In the genomic region with DNA sequence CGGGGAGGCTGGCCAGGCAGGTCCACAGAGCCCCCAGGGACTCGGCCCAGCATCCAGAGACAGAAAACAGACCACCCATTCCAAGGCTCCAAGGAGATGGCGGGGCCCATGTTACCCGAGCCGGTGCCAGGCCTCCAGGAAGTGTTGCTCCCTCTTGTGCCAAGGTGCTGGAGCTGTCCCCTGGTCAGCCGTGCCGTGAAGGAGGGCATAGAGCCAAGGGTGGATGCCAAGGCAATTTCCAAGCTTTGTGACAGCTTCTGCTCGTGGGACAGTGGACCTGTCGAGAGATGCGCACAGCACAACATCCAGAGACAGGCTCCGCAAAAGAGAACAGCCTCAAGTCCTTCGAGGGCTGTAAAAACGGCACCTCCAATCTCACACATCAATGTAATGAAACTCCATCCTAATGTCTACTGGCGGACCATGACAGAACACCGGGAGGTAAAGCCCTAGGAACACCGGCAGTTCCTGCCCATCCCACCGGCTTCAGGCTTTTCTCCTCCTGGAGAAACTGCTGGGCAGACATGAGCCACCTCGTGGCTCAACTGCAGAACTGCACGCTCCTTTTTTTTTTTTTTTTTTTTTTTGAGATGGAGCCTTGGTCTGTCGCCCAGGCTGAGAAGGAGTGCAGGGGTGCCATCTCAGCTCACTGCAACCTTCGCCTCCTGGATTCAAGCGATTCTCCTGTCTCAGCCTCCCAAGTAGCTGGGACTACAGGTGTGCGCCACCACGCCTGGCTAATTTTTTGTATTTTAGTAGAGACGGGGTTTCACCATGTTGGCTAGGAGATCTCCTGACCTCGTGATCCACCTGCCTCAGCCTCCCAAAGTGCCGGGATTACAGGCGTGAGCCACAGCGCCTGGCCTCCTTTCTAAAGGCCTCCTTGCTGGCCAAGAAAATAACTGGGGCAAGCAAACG, we compare ENCODE assay signal across 7 cellular contexts. TPM values are rescaled to one million over a fixed set of nuclear protein-coding genes. Genes with fewer than 3 reads are reported as not detected.
DNase-seq lines count a peak whose midpoint lies in the region; ATAC-seq, FAIRE-seq and TF ChIP-seq lines count a peak whose summit lies in the region.

No MANE protein-coding gene starts in this region.

- FAIRE-seq in kidney (lab: Jason Lieb, UNC) = no peak

- CTCF ChIA-PET in HEK293 (lab: Yijun Ruan, JAX) = interaction anchor here (0.6 to 3.1 kb wide), 12 partner anchors 11 to 774 kb away, joined by 3 to 14 read pairs (median 4); no protein-coding TSS in a partner anchor

- peak; percentile 71; the same call in 1 of the 2 replicates for TF ChIP-seq CTCF in HEK293 (tag by site-specific recombination; IDR thresholded peaks at IDR 0.05)
- peak in 2 of 3 donors; percentile 48 to 55 for TF ChIP-seq CTCF in breast epithelium (IDR thresholded peaks at IDR 0.05)
- peak; percentile 79 for TF ChIP-seq CTCF in kidney (IDR thresholded peaks at IDR 0.05; ENCODE audit: borderline replicate concordance, extremely low read depth, insufficient read depth)
- TF ChIP-seq CTCF in thyroid gland (IDR thresholded peaks at IDR 0.05) = peak; percentile 46 to 86 (median 70)

- TF ChIP-seq POLR2A in breast epithelium (IDR thresholded peaks at IDR 0.05) (no peak), thyroid gland (IDR thresholded peaks at IDR 0.05) (no peak)

- DNase-seq in DMS153 (lab: John Stamatoyannopoulos, UW) = peak; percentile 24
- peak; percentile 57 for DNase-seq in NT2/D1 (ENCODE audit: low read depth, low spot score)
- no peak for DNase-seq in breast epithelium (ENCODE audit: low spot score in 2 of 2)
- DNase-seq in kidney = peak; percentile 72
- peak; percentile 41 to 46 for DNase-seq in thyroid gland

- intact Hi-C loops in breast epithelium (cut with DNase I; ENCODE audit: low total_unique reads) (loop anchor here (5.0 kb wide), 1 partner anchor 68 kb away; a partner anchor contains a TSS), kidney (cut with DNase I) (loop anchor here (10.0 kb wide), 1 partner anchor 61 kb away; no protein-coding TSS in a partner anchor), thyroid gland (cut with DNase I) (loop anchor here (10.0 kb wide), 2 partner anchors 61 to 199 kb away; no protein-coding TSS in a partner anchor)

- H3K9ac ChIP-seq in NT2/D1 (ENCODE audit: insufficient read length, low read depth) = no peak overlapping the region
- no peak overlapping the region for H3K9ac ChIP-seq in kidney (ENCODE audit: low read length in 2 of 2)

- WGBS in thyroid gland, 2 donors = 56 to 57% methylated on average over 23 to 30 of the region's 30 CpGs

- H3K9me3 ChIP-seq in HEK293 (ENCODE audit: control insufficient read depth, insufficient read depth, low read depth, low read length) = no peaks in the 10 kb centered on the region
- no peaks in the 10 kb centered on the region for H3K9me3 ChIP-seq in NT2/D1 (ENCODE audit: insufficient read depth, low read length)
- no peaks in the 10 kb centered on the region for H3K9me3 ChIP-seq in breast epithelium
- no peaks in the 10 kb centered on the region for H3K9me3 ChIP-seq in kidney (ENCODE audit: control insufficient read depth in 1 of 2, low read length in 2 of 2)
- H3K9me3 ChIP-seq in thyroid gland = no peaks in the 10 kb centered on the region

- H3K4me1 ChIP-seq in HEK293 (ENCODE audit: control insufficient read depth, insufficient read depth, low read length) (no peaks in the 10 kb centered on the region; the same call in 1 of the 2 replicates), NT2/D1 (ENCODE audit: insufficient read depth, insufficient read length) (peaks cover 4% of the 10 kb centered on the region), breast epithelium (no peaks in the 10 kb centered on the region), kidney (ENCODE audit: control insufficient read depth in 1 of 2, insufficient read depth in 1 of 2, low read depth in 1 of 2, low read length in 2 of 2) (no peaks in the 10 kb centered on the region), thyroid gland (peaks cover 3 to 5% of the 10 kb centered on the region in 2 donors)

- no peak overlapping the region for H3K4me3 ChIP-seq in HEK293 (ENCODE audit: low read depth, low read length)
- no peak overlapping the region for H3K4me3 ChIP-seq in NT2/D1 (ENCODE audit: insufficient read length, low read depth)
- H3K4me3 ChIP-seq in breast epithelium = no peak overlapping the region
- no peak overlapping the region for H3K4me3 ChIP-seq in kidney (ENCODE audit: low read length in 2 of 2)
- H3K4me3 ChIP-seq in thyroid gland (replicated peaks in 1 of 3) = no peak overlapping the region

- H3K27me3 ChIP-seq in NT2/D1 (ENCODE audit: insufficient read depth, insufficient read length) (no peaks in the 10 kb centered on the region), breast epithelium (no peaks in the 10 kb centered on the region), thyroid gland (no peaks in the 10 kb centered on the region)

- ATAC-seq in HG03520 (IDR thresholded peaks at IDR 0.05; ENCODE audit: unreplicated experiment) = no peak

- H3K36me3 ChIP-seq in HEK293 (ENCODE audit: control insufficient read depth in 2 of 2, insufficient read depth in 1 of 2, low read length in 2 of 2) (peaks cover 4 to 8% of the 10 kb centered on the region in 2 experiments; a peak in 2 of 3 replicates), NT2/D1 (ENCODE audit: insufficient read depth, insufficient read length, low read length) (peaks cover 10% of the 10 kb centered on the region), breast epithelium (no peaks in the 10 kb centered on the region), kidney (ENCODE audit: control insufficient read depth in 1 of 2, insufficient read depth in 2 of 2, low read length in 2 of 2) (peaks cover 5 to 7% of the 10 kb centered on the region in 2 donors), thyroid gland (no peaks in the 10 kb centered on the region)

- POLR2A ChIA-PET in HEK293 (lab: Yijun Ruan, JAX) = interaction anchor here (0.7 kb wide), 1 partner anchor 160 kb away, joined by 4 read pairs; no protein-coding TSS in a partner anchor

- H3K27ac ChIP-seq in HEK293 (ENCODE audit: extremely low read depth, low read depth, low read length) = no peak overlapping the region
- H3K27ac ChIP-seq in breast epithelium = no peak overlapping the region
- no peak overlapping the region for H3K27ac ChIP-seq in kidney (ENCODE audit: low read depth in 2 of 2, low read length in 2 of 2)
- H3K27ac ChIP-seq in thyroid gland = no peak overlapping the region

TF ChIP-seq in HEK293, 187 proteins besides CTCF, POLR2A, EP300 and RAD21 (continues in another document):
- TF ChIP-seq ZNF626 (tag by site-specific recombination; IDR thresholded peaks at IDR 0.05) = no peak
- TF ChIP-seq IKZF3 (tag by site-specific recombination; IDR thresholded peaks at IDR 0.05) = peak; percentile 72
- no peak for TF ChIP-seq ZNF184 (tag by site-specific recombination; IDR thresholded peaks at IDR 0.05)
- TF ChIP-seq SCRT2 (tag by site-specific recombination; IDR thresholded peaks at IDR 0.05) = 0 out of 2 replicates have a peak, but pooled peaks have one; percentile 24
- TF ChIP-seq, protein P1, sequence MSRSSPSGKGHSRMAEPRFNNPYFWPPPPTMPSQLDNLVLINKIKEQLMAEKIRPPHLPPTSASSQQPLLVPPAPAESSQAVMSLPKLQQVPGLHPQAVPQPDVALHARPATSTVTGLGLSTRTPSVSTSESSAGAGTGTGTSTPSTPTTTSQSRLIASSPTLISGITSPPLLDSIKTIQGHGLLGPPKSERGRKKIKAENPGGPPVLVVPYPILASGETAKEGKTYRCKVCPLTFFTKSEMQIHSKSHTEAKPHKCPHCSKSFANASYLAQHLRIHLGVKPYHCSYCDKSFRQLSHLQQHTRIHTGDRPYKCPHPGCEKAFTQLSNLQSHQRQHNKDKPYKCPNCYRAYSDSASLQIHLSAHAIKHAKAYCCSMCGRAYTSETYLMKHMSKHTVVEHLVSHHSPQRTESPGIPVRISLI (tag by site-specific recombination; IDR thresholded peaks at IDR 0.05) = peak; percentile 94
- no peak for TF ChIP-seq YY2 (tag by site-specific recombination; IDR thresholded peaks at IDR 0.05)
- TF ChIP-seq ZIC2 (tag by site-specific recombination; IDR thresholded peaks at IDR 0.05) = peak; percentile 41
- peak; percentile 31; the same call in 1 of the 2 replicates for TF ChIP-seq FEZF1 (tag by site-specific recombination; IDR thresholded peaks at IDR 0.05)
- peak; percentile 48 for TF ChIP-seq ZNF341 (tag by site-specific recombination; IDR thresholded peaks at IDR 0.05; ENCODE audit: low read depth)
- peak; percentile 32; the same call in 1 of the 2 replicates for TF ChIP-seq ZBTB17 (tag by site-specific recombination; IDR thresholded peaks at IDR 0.05)
- no peak for TF ChIP-seq ZNF112 (tag by site-specific recombination; IDR thresholded peaks at IDR 0.05)
- TF ChIP-seq ZNF654 (tag by site-specific recombination; IDR thresholded peaks at IDR 0.05; ENCODE audit: low read depth) = peak; percentile 66

RNA-seq across cellular contexts. Expression of a gene that starts 30.9 kb away (rescaled TPM):
- total RNA-seq in breast epithelium = not detected
- not detected for total RNA-seq in kidney
- 2.1 TPM for polyA plus RNA-seq in kidney (ENCODE audit: insufficient read depth, low read depth, low replicate concordance)
- not detected for total RNA-seq in thyroid gland

RNA-seq across cellular contexts. Expression of a gene that starts 44.0 kb away (rescaled TPM):
- 1 to 10 TPM in 1 of 3 donors, not detected in 2; 4.5 TPM for total RNA-seq in breast epithelium
- not detected for total RNA-seq in kidney
- polyA plus RNA-seq in kidney (ENCODE audit: insufficient read depth, low read depth, low replicate concordance) = 10.8 TPM
- not detected for total RNA-seq in thyroid gland

RNA-seq across cellular contexts. Expression of a gene that starts 44.2 kb away (rescaled TPM):
- 10 to 100 TPM; 15.4 to 18.3 (median 16.3) TPM for total RNA-seq in breast epithelium
- total RNA-seq in kidney = 15.8 TPM
- 17.3 TPM for polyA plus RNA-seq in kidney (ENCODE audit: insufficient read depth, low read depth, low replicate concordance)
- 10 to 100 TPM; 20.6 to 24.2 (median 21.3) TPM for total RNA-seq in thyroid gland

RNA-seq across cellular contexts. Expression of a gene that starts 44.2 kb away (rescaled TPM):
- total RNA-seq in breast epithelium (1 to 10 TPM; 5.9 to 8.9 (median 6.6) TPM), kidney (7.2 TPM), thyroid gland (10 to 100 TPM in 1 of 4 donors, 1 to 10 TPM in 3; 7.0 to 12.4 (median 8.7) TPM)
- 5.6 TPM for polyA plus RNA-seq in kidney (ENCODE audit: insufficient read depth, low read depth, low replicate concordance)

RNA-seq across cellular contexts. Expression of a gene that starts 57.9 kb away (rescaled TPM):
- total RNA-seq in breast epithelium = 10 to 100 TPM in 2 of 3 donors, 1 to 10 TPM in 1; 9.3 to 12.1 (median 11.3) TPM
- 20.0 TPM for total RNA-seq in kidney
- 23.0 TPM for polyA plus RNA-seq in kidney (ENCODE audit: insufficient read depth, low read depth, low replicate concordance)
- 10 to 100 TPM; 27.7 to 39.1 (median 35.1) TPM for total RNA-seq in thyroid gland

Comparison
In these comparisons a context has a peak if more than half of its experiments do, and no peak if none do; other contexts are left out.
1. DNase-seq: peak in DMS153 (single experiment), NT2/D1 (single experiment), kidney (single experiment) and thyroid gland (2 of 2); none in breast epithelium (0 of 2).
2. Peak in every context shown above with its lines, with median percentiles within 50 percentile points of each other: CTCF ChIP-seq.